20 cellular contexts compared by ENCODE assay signal in the genomic region with DNA sequence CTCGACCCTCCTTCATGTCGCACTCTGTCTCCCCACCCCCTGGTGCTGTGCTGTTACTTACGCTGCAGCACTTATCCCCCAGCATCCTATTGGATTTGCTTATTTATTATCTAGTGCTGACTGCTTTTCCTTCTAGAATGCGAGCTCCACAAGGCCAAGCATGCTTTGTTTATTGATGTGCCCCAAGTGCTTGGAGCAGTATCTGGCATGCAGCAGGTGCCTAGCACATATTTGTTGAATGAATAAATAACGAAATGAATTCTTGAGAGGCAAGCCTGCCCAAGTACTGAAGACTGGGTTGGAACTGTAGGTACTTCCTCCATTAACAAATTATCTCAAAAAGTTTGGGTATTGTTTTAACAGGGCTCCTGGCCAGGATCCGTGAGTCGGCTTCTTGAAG. TPM values are rescaled to one million over a fixed set of nuclear protein-coding genes. Genes with fewer than 3 reads are reported as not detected.
A peak's percentile ranks its signal among the peaks of the same experiment; 100 is the strongest.
DNase-seq lines count a peak whose midpoint lies in the region; ATAC-seq and TF ChIP-seq lines count a peak whose summit lies in the region.
"Had no signal": no experiment of that assay in that cellular context is flagged by ENCODE, and none has a peak within 500 bp of the region (broad histone marks: within the 10 kb centered on the region; RNA-seq: fewer than 3 reads in every experiment).

No MANE protein-coding gene starts in this region.

- no peak overlapping the region for H2AK5ac ChIP-seq in mesendoderm (ENCODE audit: low read length)

- no peak for ATAC-seq in activated CD4-positive, alpha-beta T cell treated with anti-CD3 and anti-CD28 coated beads for 36 hours
- ATAC-seq: CD8-positive, alpha-beta T cell; GM12878 had no signal

- H2BK15ac ChIP-seq in mesendoderm (replicated peaks; ENCODE audit: low read depth): no peak overlapping the region

- H3K4me3 ChIP-seq in fibroblast of the aortic adventitia (ENCODE audit: low read depth, low read length) (no peak overlapping the region), mesendoderm (ENCODE audit: low read length) (no peak overlapping the region), brain microvascular endothelial cell (ENCODE audit: low read depth, low read length) (no peak overlapping the region)
- H3K4me3 ChIP-seq: BLaER1, GM12878, GM23248 had no signal

- no peaks in the 10 kb centered on the region for H3K36me3 Mint-ChIP-seq in activated CD4-positive, alpha-beta T cell treated with anti-CD3 and anti-CD28 coated beads for 36 hours (ENCODE audit: low read depth)
- H3K36me3 Mint-ChIP-seq: CD4-positive, CD25-positive, alpha-beta regulatory T cell; CD8-positive, alpha-beta T cell had no signal

- H3K36me3 ChIP-seq in mesendoderm (ENCODE audit: control insufficient read depth, insufficient read depth, low read length): no peaks in the 10 kb centered on the region
- no peaks in the 10 kb centered on the region for H3K36me3 ChIP-seq in brain microvascular endothelial cell (replicated peaks)
- H3K36me3 ChIP-seq: BLaER1 had no signal

- WGBS in mesendoderm (ENCODE audit: extremely low coverage, insufficient coverage, low lambda C conversion rate): no CpG with 5 or more reads among the region's 7 CpGs

- H3K4ac ChIP-seq in mesendoderm (ENCODE audit: low read depth, low read length): no peak overlapping the region

- H3K27ac Mint-ChIP-seq in activated CD4-positive, alpha-beta T cell treated with anti-CD3 and anti-CD28 coated beads for 36 hours: no peak overlapping the region
- H3K27ac Mint-ChIP-seq: B cell; CD4-positive, CD25-positive, alpha-beta regulatory T cell; CD8-positive, alpha-beta T cell had no signal

- H3K9ac ChIP-seq in mesendoderm (ENCODE audit: low read length): no peak overlapping the region
- H3K9ac ChIP-seq: BLaER1, GM23248 had no signal

- CTCF ChIA-PET in activated CD4-positive, alpha-beta T cell treated with anti-CD3 and anti-CD28 coated beads for 36 hours (lab: Charles Lee): interaction anchor here (0.7 to 2.9 kb wide), 7 partner anchors 9 to 714 kb away, joined by 3 to 17 read pairs (median 6); no protein-coding TSS in a partner anchor

- H3K27me3 Mint-ChIP-seq in activated CD4-positive, alpha-beta T cell treated with anti-CD3 and anti-CD28 coated beads for 36 hours: peaks cover 30% of the 10 kb centered on the region

- no peak overlapping the region for H3K23ac ChIP-seq in mesendoderm (ENCODE audit: low read length)

- H3K79me1 ChIP-seq in mesendoderm (ENCODE audit: low read length): no peaks in the 10 kb centered on the region

- POLR2A ChIA-PET in activated CD4-positive, alpha-beta T cell treated with anti-CD3 and anti-CD28 coated beads for 36 hours (lab: Charles Lee): no interaction called here

- H3K4me1 ChIP-seq in mesendoderm (ENCODE audit: control insufficient read depth, low read depth, low read length): no peaks in the 10 kb centered on the region
- H3K4me1 ChIP-seq: Caco-2 had no signal

- H3K4me2 ChIP-seq in mesendoderm (ENCODE audit: low read length): no peak overlapping the region
- H3K4me2 ChIP-seq: BLaER1 had no signal

- H3K27ac ChIP-seq in mesendoderm (ENCODE audit: low read depth, low read length) (no peak overlapping the region), brain microvascular endothelial cell (no peak overlapping the region)
- H3K27ac ChIP-seq: 22Rv1, BLaER1, C4-2B, GM23248 had no signal

- TF ChIP-seq CTCF in fibroblast of the aortic adventitia (IDR thresholded peaks at IDR 0.05; ENCODE audit: insufficient read depth, low read length): no peak
- TF ChIP-seq CTCF in brain microvascular endothelial cell (IDR thresholded peaks at IDR 0.05; ENCODE audit: low read depth, low read length, missing control alignments): no peak

- DNase-seq in EL: peak; percentile 14
- DNase-seq in M059J (ENCODE audit: low read depth): peak; percentile 16
- DNase-seq in fibroblast of the aortic adventitia (ENCODE audit: low read depth): peak; percentile 36
- DNase-seq in mesendoderm: no peak
- DNase-seq in activated CD4-positive, alpha-beta T cell treated with anti-CD3 and anti-CD28 coated beads for 36 hours: no peak
- no peak for DNase-seq in brain microvascular endothelial cell
- DNase-seq: Caco-2; CD4-positive, CD25-positive, alpha-beta regulatory T cell; CD8-positive, alpha-beta T cell; DMS153; DND-41; GDM1; GM23248; H7; HCEC 1CT had no signal

- H3K27me3 ChIP-seq in mesendoderm (ENCODE audit: insufficient read depth, low read length, poor library complexity) (no peaks in the 10 kb centered on the region), brain microvascular endothelial cell (replicated peaks) (no peaks in the 10 kb centered on the region)
- H3K27me3 ChIP-seq: BLaER1 had no signal

- no peak overlapping the region for H2BK120ac ChIP-seq in mesendoderm (ENCODE audit: low read depth, low read length)

- H3K18ac ChIP-seq in mesendoderm (ENCODE audit: low read length): no peak overlapping the region

- no peaks in the 10 kb centered on the region for H3K79me2 ChIP-seq in mesendoderm (ENCODE audit: control insufficient read depth, insufficient read depth, low read length)

- no peaks in the 10 kb centered on the region for H3K9me3 Mint-ChIP-seq in activated CD4-positive, alpha-beta T cell treated with anti-CD3 and anti-CD28 coated beads for 36 hours (ENCODE audit: low read depth)
- H3K9me3 Mint-ChIP-seq: CD4-positive, CD25-positive, alpha-beta regulatory T cell; CD8-positive, alpha-beta T cell had no signal

- H2BK5ac ChIP-seq in mesendoderm (ENCODE audit: low read length): no peak overlapping the region

- H3K56ac ChIP-seq in mesendoderm (ENCODE audit: low read length): no peak overlapping the region

- intact Hi-C loops in activated CD4-positive, alpha-beta T cell treated with anti-CD3 and anti-CD28 coated beads for 36 hours (cut with DNase I, micrococcal nuclease): loop anchor here (2.0 to 10.0 kb wide), 3 partner anchors 359 to 1183 kb away; no protein-coding TSS in a partner anchor

- no peak overlapping the region for H3K4me3 Mint-ChIP-seq in activated CD4-positive, alpha-beta T cell treated with anti-CD3 and anti-CD28 coated beads for 36 hours
- H3K4me3 Mint-ChIP-seq: B cell; CD4-positive, CD25-positive, alpha-beta regulatory T cell; CD8-positive, alpha-beta T cell had no signal

- peaks cover 2% of the 10 kb centered on the region for H3K4me1 Mint-ChIP-seq in activated CD4-positive, alpha-beta T cell treated with anti-CD3 and anti-CD28 coated beads for 36 hours
- H3K4me1 Mint-ChIP-seq: B cell had no signal

- no peak overlapping the region for H4K5ac ChIP-seq in mesendoderm (ENCODE audit: low read length)

- in situ Hi-C loops in brain microvascular endothelial cell (cut with HindIII; ENCODE audit: low pct_ligation_motif_present, low sequenced_read_pairs): loop anchor here (25.0 kb wide), 1 partner anchor 1189 kb away; no protein-coding TSS in a partner anchor

- H4K8ac ChIP-seq in mesendoderm (ENCODE audit: low read depth, low read length): no peak overlapping the region

RNA-seq across cellular contexts. Expression of gene ZNF32, which starts 24.8 kb away (rescaled TPM):
- 34.2 and 37.0 TPM in 2 replicates for total RNA-seq in M059J (2014; rRNA removed; shearing (Covaris generic))
- 40.2 and 65.3 TPM in 2 replicates for total RNA-seq in fibroblast of the aortic adventitia (ENCODE audit: low replicate concordance)
- 21.5 TPM for polyA plus RNA-seq in mesendoderm (2013, experiment 1 of 2)
- 22.4 TPM for polyA plus RNA-seq in mesendoderm (2013, experiment 2 of 2)
- 10 to 100 TPM; 14.1 to 15.2 TPM for total RNA-seq in activated CD4-positive, alpha-beta T cell treated with anti-CD3 and anti-CD28 coated beads for 36 hours

Comparison
In these comparisons a context has a peak if more than half of its experiments do, and no peak if none do; other contexts are left out.
1. DNase-seq: peak in EL (single experiment), M059J (single experiment) and fibroblast of the aortic adventitia (single experiment); none in mesendoderm (single experiment), activated CD4-positive, alpha-beta T cell treated with anti-CD3 and anti-CD28 coated beads for 36 hours (single experiment) and brain microvascular endothelial cell (single experiment).